Comparison of ENCODE assay signal across 21 cellular contexts in the genomic region with DNA sequence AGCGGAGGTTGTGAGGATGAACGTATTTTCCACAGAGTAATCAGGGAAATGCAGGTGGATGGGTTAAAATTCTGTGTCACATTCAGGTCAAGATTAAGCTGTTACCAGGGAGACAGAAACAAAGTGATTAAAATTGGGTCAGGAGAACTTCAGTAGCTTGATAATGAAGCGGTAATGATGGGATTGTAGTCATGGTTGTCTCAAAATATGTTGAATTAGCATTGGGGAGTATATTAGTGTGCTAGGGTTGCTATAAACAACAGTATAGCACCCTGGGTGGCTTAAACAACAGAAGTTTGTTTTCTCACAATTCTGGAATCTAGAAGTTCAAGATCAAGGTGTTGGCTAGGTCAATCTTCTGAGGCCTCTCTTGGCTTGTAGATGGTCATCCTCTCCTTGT.
"Had no signal": no experiment of that assay in that cellular context is flagged by ENCODE, and none has a peak within 500 bp of the region (broad histone marks: within the 10 kb centered on the region; RNA-seq: fewer than 3 reads in every experiment).

No MANE protein-coding gene starts in this region.

- H3K4me1 ChIP-seq: lower lobe of right lung, parathyroid adenoma, psoas muscle, right atrium auricular region had no signal

- FAIRE-seq: keratinocyte, small intestine, urothelium cell line had no signal

- H3K79me2 ChIP-seq: parathyroid adenoma had no signal

- H3K27me3 ChIP-seq: esophagus squamous epithelium, foreskin keratinocyte, right atrium auricular region, suprapubic skin, thyroid gland had no signal

- H3K27ac ChIP-seq: epithelial cell of prostate, esophagus squamous epithelium, foreskin keratinocyte, left ventricle myocardium inferior, lower lobe of right lung, parathyroid adenoma, psoas muscle, right atrium auricular region, suprapubic skin had no signal

- H3K4me3 ChIP-seq: esophagus squamous epithelium, left ventricle myocardium inferior, lower lobe of right lung, psoas muscle, right atrium auricular region, suprapubic skin, thyroid gland had no signal

- H3K9me3 ChIP-seq: esophagus squamous epithelium, left ventricle myocardium inferior, lower lobe of right lung, psoas muscle, right atrium auricular region, suprapubic skin, thyroid gland had no signal

- ATAC-seq: effector memory CD8-positive, alpha-beta T cell; foreskin keratinocyte; lower lobe of right lung; natural killer cell treated with Interleukin-12 subunit alpha and Interleukin-12 subunit beta and Interleukin-15 and Interleukin-18, amount 100 ng/mL, for 72 hours; psoas muscle; stimulated activated naive CD8-positive, alpha-beta T cell treated with anti-CD3 and anti-CD28 coated beads, Interleukin-15, Interleukin-2, amounts not matched to agents 100 U/mL and 50 U/mL, for 24 hours had no signal

- DNase-seq: effector memory CD8-positive, alpha-beta T cell; esophagus squamous epithelium; foreskin keratinocyte; immature natural killer cell; left cardiac atrium; left ventricle myocardium inferior; lower lobe of right lung; midbrain; occipital lobe; psoas muscle; small intestine; stimulated activated CD4-positive, alpha-beta T cell treated with anti-CD3 and anti-CD28 coated beads, Interleukin-12 subunit alpha, Interleukin-12 subunit beta, amount 100 ng/mL, for 4 hours; stimulated activated naive CD8-positive, alpha-beta T cell treated with anti-CD3 and anti-CD28 coated beads, Interleukin-15, Interleukin-2, amounts not matched to agents 100 U/mL and 50 U/mL, for 24 hours had no signal

- H2AFZ ChIP-seq: parathyroid adenoma had no signal

- H3K9ac ChIP-seq: parathyroid adenoma had no signal

- H3K36me3 ChIP-seq: esophagus squamous epithelium, left ventricle myocardium inferior, lower lobe of right lung, right atrium auricular region, suprapubic skin, thyroid gland had no signal
